8 cellular contexts compared by ENCODE assay signal in genomic region chrX:23783569-23784486, GRCh38. TPM values are rescaled to one million over a fixed set of nuclear protein-coding genes. Genes with fewer than 3 reads are reported as not detected.
A peak's percentile ranks its signal among the peaks of the same experiment; 100 is the strongest.
DNase-seq lines count a peak whose midpoint lies in the region; ATAC-seq and TF ChIP-seq lines count a peak whose summit lies in the region.

No MANE protein-coding gene starts in this region.

- H3K9me3 ChIP-seq in cardiac muscle cell (ENCODE audit: low read depth): no peaks in the 10 kb centered on the region
- H3K9me3 ChIP-seq in adipocyte (ENCODE audit: control insufficient read depth, low read length): no peaks in the 10 kb centered on the region
- no peaks in the 10 kb centered on the region for H3K9me3 ChIP-seq in iPS-20b (ENCODE audit: insufficient read depth, low read depth, low read length)

- H3K27me3 ChIP-seq in cardiac muscle cell (no peaks in the 10 kb centered on the region), adipocyte (replicated peaks; ENCODE audit: control insufficient read depth, insufficient read depth, low read length) (no peaks in the 10 kb centered on the region), iPS-20b (ENCODE audit: insufficient read depth, low read length) (no peaks in the 10 kb centered on the region)

- H3K9ac ChIP-seq in adipocyte (ENCODE audit: low read length): peak overlapping the region; percentile 95
- peak overlapping the region; percentile 59; the same call in 1 of the 2 replicates for H3K9ac ChIP-seq in iPS-20b (ENCODE audit: low read depth, low read length)

- no peak for ATAC-seq in stimulated activated naive B cell treated with anti-CD40 and anti-IgM and Interleukin-4, amounts not matched to agents 10 μg/mL and 1 μg/mL and 100 μg/mL, for 72 hours (replicated peaks)
- ATAC-seq in HG02678 (IDR thresholded peaks at IDR 0.05; ENCODE audit: unreplicated experiment): no peak

- peaks cover 19 to 29% of the 10 kb centered on the region in 2 donors for H3K4me1 Mint-ChIP-seq in stimulated activated naive B cell treated with anti-CD40 and anti-IgM and Interleukin-4, amounts not matched to agents 10 μg/mL and 1 μg/mL and 100 μg/mL, for 72 hours

- no peaks in the 10 kb centered on the region for H3K27me3 Mint-ChIP-seq in stimulated activated naive B cell treated with anti-CD40 and anti-IgM and Interleukin-4, amounts not matched to agents 10 μg/mL and 1 μg/mL and 100 μg/mL, for 72 hours

- TF ChIP-seq CTCF in cardiac muscle cell (IDR thresholded peaks at IDR 0.05; ENCODE audit: low read depth, low read length): no peak

- intact Hi-C loops in cardiac septum (cut with DNase I): loop anchor here (1.0 to 10.0 kb wide), 4 partner anchors 42 to 271 kb away; partner anchors contain the start of genes ACOT9, EIF2S3 and KLHL15

- H3K27ac ChIP-seq in cardiac muscle cell (peak overlapping the region; percentile 86), iPS-20b (ENCODE audit: low read length) (no peak overlapping the region)

- H3K4me1 ChIP-seq in cardiac muscle cell (ENCODE audit: low read depth): peaks cover 21% of the 10 kb centered on the region
- peaks cover 24% of the 10 kb centered on the region for H3K4me1 ChIP-seq in adipocyte (ENCODE audit: control insufficient read depth, insufficient read depth, low read length)
- H3K4me1 ChIP-seq in iPS-20b (ENCODE audit: insufficient read depth, low read length): peaks cover 8% of the 10 kb centered on the region; the same call in 1 of the 2 replicates

- peak in 1 of 2 donors; percentile 26 for DNase-seq in cardiac muscle cell (ENCODE audit: low read depth in 1 of 2, low spot score in 1 of 2)
- DNase-seq in cardiac septum (ENCODE audit: low spot score): no peak
- DNase-seq in adipocyte (ENCODE audit: low read depth): no peak
- DNase-seq in stimulated activated naive B cell treated with anti-CD40 and anti-IgM and Interleukin-4, amounts not matched to agents 10 μg/mL and 1 μg/mL and 100 μg/mL, for 72 hours: no peak
- DNase-seq in NCI-H1436 (lab: John Stamatoyannopoulos, UW): no peak
- DNase-seq in H4 (ENCODE audit: low spot score): no peak

- H3K27ac Mint-ChIP-seq in stimulated activated naive B cell treated with anti-CD40 and anti-IgM and Interleukin-4, amounts not matched to agents 10 μg/mL and 1 μg/mL and 100 μg/mL, for 72 hours: peak overlapping the region; percentile 95

- peaks cover 22 to 24% of the 10 kb centered on the region in 2 donors for H3K36me3 Mint-ChIP-seq in stimulated activated naive B cell treated with anti-CD40 and anti-IgM and Interleukin-4, amounts not matched to agents 10 μg/mL and 1 μg/mL and 100 μg/mL, for 72 hours

- H3K36me3 ChIP-seq in cardiac muscle cell (no peaks in the 10 kb centered on the region), adipocyte (ENCODE audit: control insufficient read depth, insufficient read depth, low read length, severe bottlenecking) (peaks cover 14% of the 10 kb centered on the region), iPS-20b (ENCODE audit: insufficient read depth, low read depth, low read length) (peaks cover 4% of the 10 kb centered on the region)

- H3K4me3 ChIP-seq in cardiac muscle cell (peak overlapping the region; percentile 95), adipocyte (ENCODE audit: low read length) (peak overlapping the region; percentile 89), iPS-20b (ENCODE audit: low read length) (peak overlapping the region; percentile 88)

- H3K9me3 Mint-ChIP-seq in stimulated activated naive B cell treated with anti-CD40 and anti-IgM and Interleukin-4, amounts not matched to agents 10 μg/mL and 1 μg/mL and 100 μg/mL, for 72 hours: no peaks in the 10 kb centered on the region

- peak overlapping the region; percentile 93 to 94 for H3K4me3 Mint-ChIP-seq in stimulated activated naive B cell treated with anti-CD40 and anti-IgM and Interleukin-4, amounts not matched to agents 10 μg/mL and 1 μg/mL and 100 μg/mL, for 72 hours

RNA-seq across cellular contexts. Expression of gene SAT1, which starts 0.9 kb away (rescaled TPM):
- 89.8 and 238 TPM in 2 replicates for total RNA-seq in cardiac muscle cell
- polyA plus RNA-seq in cardiac muscle cell: 127 and 290 TPM in 2 replicates
- total RNA-seq in cardiac septum: 156 TPM
- total RNA-seq in H4 (2014; rRNA removed; shearing (Covaris generic)): 44.2 and 46.4 TPM in 2 replicates

RNA-seq across cellular contexts. Expression of gene ACOT9, which starts 40.8 kb away (rescaled TPM):
- total RNA-seq in cardiac muscle cell: 20.2 and 22.2 TPM in 2 replicates
- polyA plus RNA-seq in cardiac muscle cell: 31.1 and 37.2 TPM in 2 replicates
- total RNA-seq in cardiac septum: 72.6 TPM
- 41.1 and 47.0 TPM in 2 replicates for total RNA-seq in H4 (2014; rRNA removed; shearing (Covaris generic))
